1 cellular context compared by ENCODE assay signal in genomic region chr19:3034845-3035541, GRCh38.
TF ChIP-seq lines count a peak whose summit lies in the region.

No MANE protein-coding gene starts in this region.

TF ChIP-seq in HepG2, 621 proteins besides CTCF, POLR2A, EP300 and RAD21 (continued from another document):
- TF ChIP-seq, protein P1, sequence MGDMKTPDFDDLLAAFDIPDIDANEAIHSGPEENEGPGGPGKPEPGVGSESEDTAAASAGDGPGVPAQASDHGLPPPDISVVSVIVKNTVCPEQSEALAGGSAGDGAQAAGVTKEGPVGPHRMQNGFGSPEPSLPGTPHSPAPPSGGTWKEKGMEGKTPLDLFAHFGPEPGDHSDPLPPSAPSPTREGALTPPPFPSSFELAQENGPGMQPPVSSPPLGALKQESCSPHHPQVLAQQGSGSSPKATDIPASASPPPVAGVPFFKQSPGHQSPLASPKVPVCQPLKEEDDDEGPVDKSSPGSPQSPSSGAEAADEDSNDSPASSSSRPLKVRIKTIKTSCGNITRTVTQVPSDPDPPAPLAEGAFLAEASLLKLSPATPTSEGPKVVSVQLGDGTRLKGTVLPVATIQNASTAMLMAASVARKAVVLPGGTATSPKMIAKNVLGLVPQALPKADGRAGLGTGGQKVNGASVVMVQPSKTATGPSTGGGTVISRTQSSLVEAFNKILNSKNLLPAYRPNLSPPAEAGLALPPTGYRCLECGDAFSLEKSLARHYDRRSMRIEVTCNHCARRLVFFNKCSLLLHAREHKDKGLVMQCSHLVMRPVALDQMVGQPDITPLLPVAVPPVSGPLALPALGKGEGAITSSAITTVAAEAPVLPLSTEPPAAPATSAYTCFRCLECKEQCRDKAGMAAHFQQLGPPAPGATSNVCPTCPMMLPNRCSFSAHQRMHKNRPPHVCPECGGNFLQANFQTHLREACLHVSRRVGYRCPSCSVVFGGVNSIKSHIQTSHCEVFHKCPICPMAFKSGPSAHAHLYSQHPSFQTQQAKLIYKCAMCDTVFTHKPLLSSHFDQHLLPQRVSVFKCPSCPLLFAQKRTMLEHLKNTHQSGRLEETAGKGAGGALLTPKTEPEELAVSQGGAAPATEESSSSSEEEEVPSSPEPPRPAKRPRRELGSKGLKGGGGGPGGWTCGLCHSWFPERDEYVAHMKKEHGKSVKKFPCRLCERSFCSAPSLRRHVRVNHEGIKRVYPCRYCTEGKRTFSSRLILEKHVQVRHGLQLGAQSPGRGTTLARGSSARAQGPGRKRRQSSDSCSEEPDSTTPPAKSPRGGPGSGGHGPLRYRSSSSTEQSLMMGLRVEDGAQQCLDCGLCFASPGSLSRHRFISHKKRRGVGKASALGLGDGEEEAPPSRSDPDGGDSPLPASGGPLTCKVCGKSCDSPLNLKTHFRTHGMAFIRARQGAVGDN (CRISPR knock-in tag; IDR thresholded peaks at IDR 0.05), result peak; percentile 63; the same call in 1 of the 2 replicates
- peak; percentile 82 for TF ChIP-seq PATZ1 (CRISPR knock-in tag; IDR thresholded peaks at IDR 0.05)
- 0 out of 2 replicates have a peak, but pooled peaks have one; percentile 28 for TF ChIP-seq ATF5 (CRISPR knock-in tag; IDR thresholded peaks at IDR 0.05; ENCODE audit: low read depth)
- no peak for TF ChIP-seq ZNF572 (CRISPR knock-in tag; IDR thresholded peaks at IDR 0.05)
- TF ChIP-seq ZNF432 (CRISPR knock-in tag; IDR thresholded peaks at IDR 0.05; ENCODE audit: borderline replicate concordance), result no peak
- TF ChIP-seq, protein P2, sequence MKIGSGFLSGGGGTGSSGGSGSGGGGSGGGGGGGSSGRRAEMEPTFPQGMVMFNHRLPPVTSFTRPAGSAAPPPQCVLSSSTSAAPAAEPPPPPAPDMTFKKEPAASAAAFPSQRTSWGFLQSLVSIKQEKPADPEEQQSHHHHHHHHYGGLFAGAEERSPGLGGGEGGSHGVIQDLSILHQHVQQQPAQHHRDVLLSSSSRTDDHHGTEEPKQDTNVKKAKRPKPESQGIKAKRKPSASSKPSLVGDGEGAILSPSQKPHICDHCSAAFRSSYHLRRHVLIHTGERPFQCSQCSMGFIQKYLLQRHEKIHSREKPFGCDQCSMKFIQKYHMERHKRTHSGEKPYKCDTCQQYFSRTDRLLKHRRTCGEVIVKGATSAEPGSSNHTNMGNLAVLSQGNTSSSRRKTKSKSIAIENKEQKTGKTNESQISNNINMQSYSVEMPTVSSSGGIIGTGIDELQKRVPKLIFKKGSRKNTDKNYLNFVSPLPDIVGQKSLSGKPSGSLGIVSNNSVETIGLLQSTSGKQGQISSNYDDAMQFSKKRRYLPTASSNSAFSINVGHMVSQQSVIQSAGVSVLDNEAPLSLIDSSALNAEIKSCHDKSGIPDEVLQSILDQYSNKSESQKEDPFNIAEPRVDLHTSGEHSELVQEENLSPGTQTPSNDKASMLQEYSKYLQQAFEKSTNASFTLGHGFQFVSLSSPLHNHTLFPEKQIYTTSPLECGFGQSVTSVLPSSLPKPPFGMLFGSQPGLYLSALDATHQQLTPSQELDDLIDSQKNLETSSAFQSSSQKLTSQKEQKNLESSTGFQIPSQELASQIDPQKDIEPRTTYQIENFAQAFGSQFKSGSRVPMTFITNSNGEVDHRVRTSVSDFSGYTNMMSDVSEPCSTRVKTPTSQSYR (CRISPR knock-in tag; IDR thresholded peaks at IDR 0.05; ENCODE audit: borderline replicate concordance), result no peak
- peak; percentile 31; the same call in 1 of the 2 replicates for TF ChIP-seq ZZZ3 (CRISPR knock-in tag; IDR thresholded peaks at IDR 0.05; ENCODE audit: borderline replicate concordance)
- peak; percentile 78 for TF ChIP-seq RXRA (CRISPR knock-in tag; IDR thresholded peaks at IDR 0.05)
- TF ChIP-seq, protein P3, sequence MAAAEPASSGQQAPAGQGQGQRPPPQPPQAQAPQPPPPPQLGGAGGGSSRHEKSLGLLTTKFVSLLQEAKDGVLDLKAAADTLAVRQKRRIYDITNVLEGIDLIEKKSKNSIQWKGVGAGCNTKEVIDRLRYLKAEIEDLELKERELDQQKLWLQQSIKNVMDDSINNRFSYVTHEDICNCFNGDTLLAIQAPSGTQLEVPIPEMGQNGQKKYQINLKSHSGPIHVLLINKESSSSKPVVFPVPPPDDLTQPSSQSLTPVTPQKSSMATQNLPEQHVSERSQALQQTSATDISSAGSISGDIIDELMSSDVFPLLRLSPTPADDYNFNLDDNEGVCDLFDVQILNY (CRISPR knock-in tag; conservative IDR thresholded peaks at IDR 0.05), result no peak
- no peak for TF ChIP-seq ZNF180 (CRISPR knock-in tag; IDR thresholded peaks at IDR 0.05; ENCODE audit: borderline replicate concordance, low read depth)
- TF ChIP-seq ZNF501 (CRISPR knock-in tag; IDR thresholded peaks at IDR 0.05), result 0 out of 2 replicates have a peak, but pooled peaks have one; percentile 63
- no peak for TF ChIP-seq NR1H2 (CRISPR knock-in tag; IDR thresholded peaks at IDR 0.05; ENCODE audit: borderline replicate concordance, low read depth)
- TF ChIP-seq ZNF788 (CRISPR knock-in tag; IDR thresholded peaks at IDR 0.05; ENCODE audit: borderline replicate concordance), result peak; percentile 60; the same call in 1 of the 2 replicates
- TF ChIP-seq, protein P4, sequence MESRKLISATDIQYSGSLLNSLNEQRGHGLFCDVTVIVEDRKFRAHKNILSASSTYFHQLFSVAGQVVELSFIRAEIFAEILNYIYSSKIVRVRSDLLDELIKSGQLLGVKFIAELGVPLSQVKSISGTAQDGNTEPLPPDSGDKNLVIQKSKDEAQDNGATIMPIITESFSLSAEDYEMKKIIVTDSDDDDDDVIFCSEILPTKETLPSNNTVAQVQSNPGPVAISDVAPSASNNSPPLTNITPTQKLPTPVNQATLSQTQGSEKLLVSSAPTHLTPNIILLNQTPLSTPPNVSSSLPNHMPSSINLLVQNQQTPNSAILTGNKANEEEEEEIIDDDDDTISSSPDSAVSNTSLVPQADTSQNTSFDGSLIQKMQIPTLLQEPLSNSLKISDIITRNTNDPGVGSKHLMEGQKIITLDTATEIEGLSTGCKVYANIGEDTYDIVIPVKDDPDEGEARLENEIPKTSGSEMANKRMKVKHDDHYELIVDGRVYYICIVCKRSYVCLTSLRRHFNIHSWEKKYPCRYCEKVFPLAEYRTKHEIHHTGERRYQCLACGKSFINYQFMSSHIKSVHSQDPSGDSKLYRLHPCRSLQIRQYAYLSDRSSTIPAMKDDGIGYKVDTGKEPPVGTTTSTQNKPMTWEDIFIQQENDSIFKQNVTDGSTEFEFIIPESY (CRISPR knock-in tag; IDR thresholded peaks at IDR 0.05), result no peak
- no peak for TF ChIP-seq SRSF9 (IDR thresholded peaks at IDR 0.05; ENCODE audit: borderline replicate concordance, insufficient read depth, low read depth, low read length, poor library complexity, severe bottlenecking)
- no peak for TF ChIP-seq SOX6 (IDR thresholded peaks at IDR 0.05)
- TF ChIP-seq SOX6 (CRISPR knock-in tag; IDR thresholded peaks at IDR 0.05), result peak; percentile 20; the same call in 1 of the 2 replicates
- peak; percentile 46; the same call in 1 of the 2 replicates for TF ChIP-seq ZNF552 (CRISPR knock-in tag; IDR thresholded peaks at IDR 0.05; ENCODE audit: borderline replicate concordance)
- TF ChIP-seq ZIK1 (CRISPR knock-in tag; IDR thresholded peaks at IDR 0.05; ENCODE audit: borderline replicate concordance, low read depth), result no peak
- peak; percentile 30; the same call in 1 of the 2 replicates for TF ChIP-seq HIVEP1 (CRISPR knock-in tag; IDR thresholded peaks at IDR 0.05)
- TF ChIP-seq ZBTB3 (CRISPR knock-in tag; IDR thresholded peaks at IDR 0.05; ENCODE audit: borderline replicate concordance, low read depth), result no peak
- TF ChIP-seq, protein P5, sequence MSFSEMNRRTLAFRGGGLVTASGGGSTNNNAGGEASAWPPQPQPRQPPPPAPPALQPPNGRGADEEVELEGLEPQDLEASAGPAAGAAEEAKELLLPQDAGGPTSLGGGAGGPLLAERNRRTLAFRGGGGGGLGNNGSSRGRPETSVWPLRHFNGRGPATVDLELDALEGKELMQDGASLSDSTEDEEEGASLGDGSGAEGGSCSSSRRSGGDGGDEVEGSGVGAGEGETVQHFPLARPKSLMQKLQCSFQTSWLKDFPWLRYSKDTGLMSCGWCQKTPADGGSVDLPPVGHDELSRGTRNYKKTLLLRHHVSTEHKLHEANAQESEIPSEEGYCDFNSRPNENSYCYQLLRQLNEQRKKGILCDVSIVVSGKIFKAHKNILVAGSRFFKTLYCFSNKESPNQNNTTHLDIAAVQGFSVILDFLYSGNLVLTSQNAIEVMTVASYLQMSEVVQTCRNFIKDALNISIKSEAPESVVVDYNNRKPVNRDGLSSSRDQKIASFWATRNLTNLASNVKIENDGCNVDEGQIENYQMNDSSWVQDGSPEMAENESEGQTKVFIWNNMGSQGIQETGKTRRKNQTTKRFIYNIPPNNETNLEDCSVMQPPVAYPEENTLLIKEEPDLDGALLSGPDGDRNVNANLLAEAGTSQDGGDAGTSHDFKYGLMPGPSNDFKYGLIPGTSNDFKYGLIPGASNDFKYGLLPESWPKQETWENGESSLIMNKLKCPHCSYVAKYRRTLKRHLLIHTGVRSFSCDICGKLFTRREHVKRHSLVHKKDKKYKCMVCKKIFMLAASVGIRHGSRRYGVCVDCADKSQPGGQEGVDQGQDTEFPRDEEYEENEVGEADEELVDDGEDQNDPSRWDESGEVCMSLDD (CRISPR knock-in tag; IDR thresholded peaks at IDR 0.05; ENCODE audit: borderline replicate concordance), result 0 out of 2 replicates have a peak, but pooled peaks have one; percentile 52
- TF ChIP-seq ZNF746 (CRISPR knock-in tag; IDR thresholded peaks at IDR 0.05), result peak; percentile 60; the same call in 1 of the 2 replicates
- no peak for TF ChIP-seq ZNF33B (CRISPR knock-in tag; IDR thresholded peaks at IDR 0.05)
- TF ChIP-seq ZNF850 (CRISPR knock-in tag; conservative IDR thresholded peaks at IDR 0.05), result peak; percentile 3; the same call in 1 of the 2 replicates
